ENCODE assay signal across 8 cellular contexts in the genomic region with DNA sequence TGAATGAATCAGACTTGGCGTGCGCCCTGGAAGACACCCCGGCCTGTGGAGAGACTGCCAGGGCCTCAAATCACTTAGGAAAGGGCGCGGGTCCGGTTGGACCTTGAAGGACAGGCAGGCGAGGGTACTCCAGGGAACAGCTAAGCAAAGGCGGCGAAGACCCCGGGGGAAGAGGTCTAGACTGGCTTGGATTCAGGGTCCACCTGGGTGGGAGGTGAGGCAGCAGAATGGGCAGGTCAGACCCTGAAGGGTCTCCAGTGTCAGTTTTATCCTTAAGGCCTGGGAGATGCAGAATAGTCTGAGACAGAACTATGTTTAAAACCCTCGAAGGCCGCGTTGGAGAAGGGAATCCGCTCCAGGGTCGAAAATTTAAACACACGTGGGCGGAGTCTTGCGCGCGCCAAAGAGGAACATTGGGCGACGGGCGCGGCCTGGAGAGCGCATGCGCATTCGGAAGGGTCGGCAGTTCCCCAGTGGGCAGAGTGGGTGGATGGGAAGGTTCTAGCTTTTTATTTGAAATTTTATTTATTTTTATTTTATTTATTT. TPM values are rescaled to one million over a fixed set of nuclear protein-coding genes. Genes with fewer than 3 reads are reported as not detected.
A peak's percentile ranks its signal among the peaks of the same experiment; 100 is the strongest.
DNase-seq lines count a peak whose midpoint lies in the region; ATAC-seq and TF ChIP-seq lines count a peak whose summit lies in the region.

No MANE protein-coding gene starts in this region.

- 0 to 1% methylated on average over 28 of the region's 28 CpGs for WGBS in lung, 2 donors

- ATAC-seq in HG03432 (IDR thresholded peaks at IDR 0.05; ENCODE audit: unreplicated experiment), result peak; percentile 25
- no peak for ATAC-seq in activated CD8-positive, alpha-beta T cell treated with anti-CD3 and anti-CD28 coated beads for 36 hours
- no peak for ATAC-seq in lung (ENCODE audit: insufficient read depth, low FRiP score)
- no peak for ATAC-seq in HG03097 (IDR thresholded peaks at IDR 0.05; ENCODE audit: low FRiP score, unreplicated experiment)

- H3K27me3 ChIP-seq in DOHH2 (ENCODE audit: control insufficient read depth, low read length), result no peaks in the 10 kb centered on the region
- H3K27me3 ChIP-seq in lung (ENCODE audit: control insufficient read depth, insufficient read depth), result no peaks in the 10 kb centered on the region

- H4K20me1 ChIP-seq in DOHH2 (ENCODE audit: control insufficient read depth, insufficient read depth, low read depth, low read length), result no peaks in the 10 kb centered on the region

- intact Hi-C loops in activated CD8-positive, alpha-beta T cell treated with anti-CD3 and anti-CD28 coated beads for 36 hours (cut with micrococcal nuclease), result no loop called here

- H3K36me3 ChIP-seq in DOHH2 (ENCODE audit: control insufficient read depth, low read length), result peaks cover 44% of the 10 kb centered on the region
- H3K36me3 ChIP-seq in lung (ENCODE audit: control insufficient read depth in 2 of 2, insufficient read depth in 2 of 2, low read length in 2 of 2), result peaks cover under 1 to 3% of the 10 kb centered on the region in 2 donors

- CTCF ChIA-PET in activated CD8-positive, alpha-beta T cell treated with anti-CD3 and anti-CD28 coated beads for 36 hours (lab: Charles Lee), result interaction anchor here (0.7 to 7.9 kb wide), 7 partner anchors 10 to 87 kb away, joined by 3 to 71 read pairs (median 4); no protein-coding TSS in a partner anchor

- no peaks in the 10 kb centered on the region for H3K9me3 Mint-ChIP-seq in activated CD8-positive, alpha-beta T cell treated with anti-CD3 and anti-CD28 coated beads for 36 hours

- peak overlapping the region; percentile 97 for H3K27ac ChIP-seq in DOHH2 (ENCODE audit: low read depth, low read length)
- H3K27ac ChIP-seq in lung (ENCODE audit: low read depth in 1 of 2, low read length in 1 of 2), result peak overlapping the region; percentile 96 to 97

- peaks cover 41% of the 10 kb centered on the region for H3F3A ChIP-seq in DOHH2 (ENCODE audit: control insufficient read depth, insufficient read depth)

- peaks cover 57% of the 10 kb centered on the region for H3K79me2 ChIP-seq in DOHH2 (ENCODE audit: control insufficient read depth, low read length)

- DNase-seq in NCI-H82 treated with DMSO at 0.1 percent for 48 hours (lab: John Stamatoyannopoulos, UW; ENCODE audit: unreplicated experiment), result peak; percentile 65
- DNase-seq in activated CD8-positive, alpha-beta T cell treated with anti-CD3 and anti-CD28 coated beads for 36 hours, result peak; percentile 86
- DNase-seq in effector CD4-positive, alpha-beta T cell, result peak; percentile 64
- DNase-seq in lung (ENCODE audit: low spot score), result peak; percentile 81
- peak; percentile 42 for DNase-seq in stimulated activated CD8-positive, alpha-beta memory T cell treated with anti-CD3 and anti-CD28 coated beads, Interleukin-12 subunit alpha, Interleukin-12 subunit beta, amount 100 ng/mL, for 24 hours (ENCODE audit: extremely low read depth)

- POLR2A ChIA-PET in activated CD8-positive, alpha-beta T cell treated with anti-CD3 and anti-CD28 coated beads for 36 hours (lab: Charles Lee), result interaction anchor here (1.3 to 7.1 kb wide), 6 partner anchors 9 to 44 kb away, joined by 3 to 147 read pairs (median 29); partner anchors contain the start of gene KCNN4

- H3K4me3 Mint-ChIP-seq in activated CD8-positive, alpha-beta T cell treated with anti-CD3 and anti-CD28 coated beads for 36 hours, result peak overlapping the region; percentile 90

- peaks cover 68% of the 10 kb centered on the region for H3K4me1 ChIP-seq in DOHH2 (ENCODE audit: control insufficient read depth, low read length)
- peaks cover 4 to 10% of the 10 kb centered on the region in 2 donors for H3K4me1 ChIP-seq in lung (ENCODE audit: control insufficient read depth in 2 of 2, insufficient read depth in 2 of 2, low read length in 2 of 2)

- peak overlapping the region; percentile 98 for H3K27ac Mint-ChIP-seq in activated CD8-positive, alpha-beta T cell treated with anti-CD3 and anti-CD28 coated beads for 36 hours

- no peak for TF ChIP-seq CTCF in DOHH2 (IDR thresholded peaks at IDR 0.05; ENCODE audit: low read depth, low read length, poor library complexity, severe bottlenecking)
- TF ChIP-seq CTCF in activated CD8-positive, alpha-beta T cell treated with anti-CD3 and anti-CD28 coated beads for 36 hours (IDR thresholded peaks at IDR 0.05), result no peak
- no peak for TF ChIP-seq CTCF in lung (IDR thresholded peaks at IDR 0.05; ENCODE audit: control extremely low read depth, extremely low read depth)

- H3K36me3 Mint-ChIP-seq in activated CD8-positive, alpha-beta T cell treated with anti-CD3 and anti-CD28 coated beads for 36 hours (ENCODE audit: low read depth), result peaks cover 50% of the 10 kb centered on the region

- peak overlapping the region; percentile 95 for H3K4me2 ChIP-seq in DOHH2 (ENCODE audit: low read length)

- no peaks in the 10 kb centered on the region for H3K9me2 ChIP-seq in DOHH2 (replicated peaks; ENCODE audit: control insufficient read depth, low read length)

- H3K4me3 ChIP-seq in DOHH2 (ENCODE audit: low read length) (peak overlapping the region; percentile 93), lung (peak overlapping the region; percentile 55)

- H3K4me1 Mint-ChIP-seq in activated CD8-positive, alpha-beta T cell treated with anti-CD3 and anti-CD28 coated beads for 36 hours (ENCODE audit: low read depth), result peaks cover 51% of the 10 kb centered on the region

- H3K27me3 Mint-ChIP-seq in activated CD8-positive, alpha-beta T cell treated with anti-CD3 and anti-CD28 coated beads for 36 hours, result no peaks in the 10 kb centered on the region

- no peaks in the 10 kb centered on the region for H3K9me3 ChIP-seq in DOHH2 (ENCODE audit: control insufficient read depth, insufficient read depth, low read length)
- no peaks in the 10 kb centered on the region for H3K9me3 ChIP-seq in lung (ENCODE audit: control insufficient read depth in 2 of 2, insufficient read depth in 1 of 2, low read length in 1 of 2)

RNA-seq across cellular contexts. Expression of gene SMG9, which starts 0.6 kb away (rescaled TPM):
- 10 to 100 TPM; 48.9 to 53.1 TPM for total RNA-seq in activated CD8-positive, alpha-beta T cell treated with anti-CD3 and anti-CD28 coated beads for 36 hours
- total RNA-seq in lung, result 10 to 100 TPM; 23.5 to 55.9 TPM
- polyA plus RNA-seq in lung, result 10 to 100 TPM; 29.0 to 30.2 TPM

RNA-seq across cellular contexts. Expression of gene KCNN4, which starts 25.4 kb away (rescaled TPM):
- 10 to 100 TPM; 49.5 to 49.6 TPM for total RNA-seq in activated CD8-positive, alpha-beta T cell treated with anti-CD3 and anti-CD28 coated beads for 36 hours
- total RNA-seq in lung, result 10 to 100 TPM in 1 of 2 donors, 1 to 10 TPM in 1; 2.4 to 13.5 TPM
- 10 to 100 TPM; 11.9 to 31.7 TPM for polyA plus RNA-seq in lung

RNA-seq across cellular contexts. Expression of gene IRGC, which starts 39.5 kb away (rescaled TPM):
- not detected for total RNA-seq in activated CD8-positive, alpha-beta T cell treated with anti-CD3 and anti-CD28 coated beads for 36 hours
- not detected for total RNA-seq in lung
- polyA plus RNA-seq in lung, result not detected

RNA-seq across cellular contexts. Expression of gene LYPD5, which starts 46.9 kb away (rescaled TPM):
- total RNA-seq in activated CD8-positive, alpha-beta T cell treated with anti-CD3 and anti-CD28 coated beads for 36 hours, result under 1 TPM; 0.51 to 0.61 TPM
- total RNA-seq in lung, result 1 to 10 TPM in 1 of 2 donors, under 1 TPM in 1; 0.51 to 8.1 TPM
- 1 to 10 TPM; 2.4 to 3.3 TPM for polyA plus RNA-seq in lung
